ENCODE assay signal across 21 cellular contexts in genomic region chr17:81233811-81234505, GRCh38. TPM values are rescaled to one million over a fixed set of nuclear protein-coding genes. Genes with fewer than 3 reads are reported as not detected.
A peak's percentile ranks its signal among the peaks of the same experiment; 100 is the strongest.
DNase-seq lines count a peak whose midpoint lies in the region; ATAC-seq and TF ChIP-seq lines count a peak whose summit lies in the region.
"Had no signal": no experiment of that assay in that cellular context is flagged by ENCODE, and none has a peak within 500 bp of the region (broad histone marks: within the 10 kb centered on the region; RNA-seq: fewer than 3 reads in every experiment).

No MANE protein-coding gene starts in this region.

- no peak overlapping the region for H2AFZ ChIP-seq in neuronal stem cell (ENCODE audit: low read length)
- H2AFZ ChIP-seq: GM23338 had no signal

- intact Hi-C loops in Right ventricle myocardium inferior (cut with DNase I) = no loop called here

- POLR2A ChIA-PET in RWPE1 (lab: Yijun Ruan, JAX; ENCODE audit: low non-redundant PET) = interaction anchor here (0.6 kb wide), 1 partner anchor 15 kb away, joined by 3 read pairs; no protein-coding TSS in a partner anchor

- H3K4me3 ChIP-seq in cardiac muscle cell (no peak overlapping the region), neuronal stem cell (ENCODE audit: low read length in 2 of 2) (no peak overlapping the region)
- H3K4me3 ChIP-seq: A549; BLaER1 treated with 17β-estradiol and CSF1 and Interleukin-3, amounts not matched to agents 10 nM and 100 nM; GM23338 had no signal

- no peak overlapping the region for H2AK5ac ChIP-seq in neuronal stem cell (ENCODE audit: low read depth, low read length)

- peaks cover 23% of the 10 kb centered on the region for H3K4me1 ChIP-seq in cardiac muscle cell (ENCODE audit: low read depth)
- H3K4me1 ChIP-seq in neuronal stem cell (ENCODE audit: control insufficient read depth in 2 of 2, insufficient read depth in 1 of 2, low read depth in 1 of 2, low read length in 2 of 2) = peaks cover 2 to 3% of the 10 kb centered on the region in 2 donors
- H3K4me1 ChIP-seq: BE2C had no signal

- H3K36me3 ChIP-seq in cardiac muscle cell = peaks cover 6% of the 10 kb centered on the region
- peaks cover 11 to 24% of the 10 kb centered on the region in 2 donors for H3K36me3 ChIP-seq in neuronal stem cell (replicated peaks in 1 of 2; ENCODE audit: control insufficient read depth in 2 of 2, insufficient read depth in 2 of 2, low read length in 2 of 2)
- H3K36me3 ChIP-seq: BE2C had no signal

- CTCF ChIA-PET in RWPE1 (lab: Yijun Ruan, JAX) = interaction anchor here (0.6 kb wide), 1 partner anchor 9 kb away, joined by 4 read pairs; no protein-coding TSS in a partner anchor

- no peak overlapping the region for H4K91ac ChIP-seq in neuronal stem cell (ENCODE audit: low read depth, low read length, poor library complexity)

- no peak for DNase-seq in cardiac muscle cell (ENCODE audit: low read depth in 1 of 2, low spot score in 1 of 2)
- DNase-seq in Right ventricle myocardium inferior (ENCODE audit: missing footprints) = no peak
- no peak for DNase-seq in RWPE1 (ENCODE audit: low spot score)
- no peak for DNase-seq in neuronal stem cell (ENCODE audit: low spot score)
- no peak for DNase-seq in NCI-H526 (lab: John Stamatoyannopoulos, UW)
- DNase-seq: 8988T; ACHN; AML-193; BE2C; Calu3; CD4-positive, alpha-beta T cell; CD8-positive, alpha-beta memory T cell; DMS53; DMS79 treated with DMSO at 0.1 percent for 48 hours; GF-D8; H9 had no signal

- no peak overlapping the region for H2BK15ac ChIP-seq in neuronal stem cell (ENCODE audit: low read length)

- H3K4ac ChIP-seq in neuronal stem cell (ENCODE audit: low read length) = no peak overlapping the region

- no peak overlapping the region for H3K4me2 ChIP-seq in neuronal stem cell (ENCODE audit: insufficient read depth, low read length, poor library complexity, severe bottlenecking)
- H3K4me2 ChIP-seq: A549; BLaER1 treated with 17β-estradiol and CSF1 and Interleukin-3, amounts not matched to agents 10 nM and 100 nM; GM23338 had no signal

- H3K9me3 ChIP-seq in cardiac muscle cell (ENCODE audit: low read depth) (no peaks in the 10 kb centered on the region), neuronal stem cell (replicated peaks in 1 of 2; ENCODE audit: control insufficient read depth in 2 of 2, insufficient read depth in 1 of 2, low read depth in 1 of 2, low read length in 2 of 2) (peaks cover 0 to 5% of the 10 kb centered on the region in 2 donors)
- H3K9me3 ChIP-seq: A549; BE2C; BLaER1 treated with 17β-estradiol and CSF1 and Interleukin-3, amounts not matched to agents 10 nM and 100 nM had no signal

- H2BK5ac ChIP-seq in neuronal stem cell (ENCODE audit: low read length) = peak overlapping the region; percentile 66

- H2BK120ac ChIP-seq in neuronal stem cell (ENCODE audit: low read depth, low read length) = no peak overlapping the region

- TF ChIP-seq CTCF in cardiac muscle cell (IDR thresholded peaks at IDR 0.05; ENCODE audit: low read depth, low read length) (no peak), RWPE1 (conservative IDR thresholded peaks at IDR 0.05; ENCODE audit: low read depth) (no peak)

- no CpG with 5 or more reads among the region's 21 CpGs for WGBS in neuronal stem cell (ENCODE audit: extremely low coverage in 2 of 2, insufficient read length in 2 of 2, insufficient replicate concordance in 1 of 2), 2 donors

- peaks cover 25% of the 10 kb centered on the region for H3K79me1 ChIP-seq in neuronal stem cell (ENCODE audit: low read depth, low read length)

- H3K18ac ChIP-seq in neuronal stem cell (ENCODE audit: low read length) = no peak overlapping the region

- H3K27ac ChIP-seq in cardiac muscle cell (peak overlapping the region; percentile 73), RWPE1 (0 out of 2 replicates have a peak overlapping the region, but pooled peaks have one; percentile 7), neuronal stem cell (replicated peaks; ENCODE audit: low read length) (no peak overlapping the region)
- H3K27ac ChIP-seq: A549; BLaER1 treated with 17β-estradiol and CSF1 and Interleukin-3, amounts not matched to agents 10 nM and 100 nM had no signal

- H4K8ac ChIP-seq in neuronal stem cell (ENCODE audit: low read depth, low read length) = no peak overlapping the region

- no peak overlapping the region for H3K9ac ChIP-seq in neuronal stem cell (ENCODE audit: low read depth, low read length, poor library complexity)

- no peak overlapping the region for H3K14ac ChIP-seq in neuronal stem cell (ENCODE audit: low read length)

- peak overlapping the region; percentile 73 for H3K23ac ChIP-seq in neuronal stem cell (ENCODE audit: low read depth, low read length, poor library complexity)

- H2BK12ac ChIP-seq in neuronal stem cell (ENCODE audit: low read length) = no peak overlapping the region

- H3K27me3 ChIP-seq in cardiac muscle cell = no peaks in the 10 kb centered on the region
- H3K27me3 ChIP-seq in neuronal stem cell (ENCODE audit: control insufficient read depth in 3 of 3, insufficient read depth in 3 of 3, low read depth in 1 of 3, low read length in 3 of 3) = no peaks in the 10 kb centered on the region
- H3K27me3 ChIP-seq: BE2C; BLaER1 treated with 17β-estradiol and CSF1 and Interleukin-3, amounts not matched to agents 10 nM and 100 nM had no signal

- ATAC-seq in Right ventricle myocardium inferior = no peak
- no peak for ATAC-seq in esophagus mucosa
- ATAC-seq: A549, GM23338, HCT116 had no signal

RNA-seq across cellular contexts. Expression of gene TEPSIN, which starts 4.9 kb away (rescaled TPM):
- total RNA-seq in cardiac muscle cell (42.4 and 52.5 TPM in 2 replicates), Right ventricle myocardium inferior (11.1 TPM), esophagus mucosa (13.1 TPM)
- 19.7 and 34.8 TPM in 2 replicates for polyA plus RNA-seq in cardiac muscle cell
- polyA plus RNA-seq in neuronal stem cell (2013, experiment 1 of 2) = 14.7 TPM
- polyA plus RNA-seq in neuronal stem cell (2013, experiment 2 of 2) = 14.2 TPM

RNA-seq across cellular contexts. Expression of gene NDUFAF8, which starts 5.2 kb away (rescaled TPM):
- 52.3 and 67.4 TPM in 2 replicates for total RNA-seq in cardiac muscle cell
- 112 and 142 TPM in 2 replicates for polyA plus RNA-seq in cardiac muscle cell
- 58.0 TPM for total RNA-seq in Right ventricle myocardium inferior
- polyA plus RNA-seq in neuronal stem cell (2013, experiment 1 of 2) = 79.2 TPM
- polyA plus RNA-seq in neuronal stem cell (2013, experiment 2 of 2) = 73.1 TPM
- 41.2 TPM for total RNA-seq in esophagus mucosa

RNA-seq across cellular contexts. Expression of gene CEP131, which starts 11.2 kb away (rescaled TPM):
- total RNA-seq in cardiac muscle cell = 23.2 and 37.0 TPM in 2 replicates
- 29.2 and 35.4 TPM in 2 replicates for polyA plus RNA-seq in cardiac muscle cell
- total RNA-seq in Right ventricle myocardium inferior = 8.9 TPM
- 14.7 TPM for polyA plus RNA-seq in neuronal stem cell (2013, experiment 1 of 2)
- polyA plus RNA-seq in neuronal stem cell (2013, experiment 2 of 2) = 14.1 TPM
- 2.7 TPM for total RNA-seq in esophagus mucosa
